1 cellular context compared by ENCODE assay signal in genomic region chr7:22339725-22340390, GRCh38.
TF ChIP-seq lines count a peak whose summit lies in the region.

No MANE protein-coding gene starts in this region.

TF ChIP-seq in H1, 55 proteins besides CTCF, POLR2A, EP300 and RAD21:
- no peak for TF ChIP-seq JUN (IDR thresholded peaks at IDR 0.05; ENCODE audit: low read depth, low read length)
- no peak for TF ChIP-seq SP2 (IDR thresholded peaks at IDR 0.05; ENCODE audit: low read length)
- no peak for TF ChIP-seq CTBP2 (IDR thresholded peaks at IDR 0.05; ENCODE audit: borderline replicate concordance, insufficient read depth, insufficient read length, low read length)
- TF ChIP-seq RBBP5 (IDR thresholded peaks at IDR 0.05; ENCODE audit: borderline replicate concordance, low read depth, low read length): no peak
- no peak for TF ChIP-seq ZNF274 (IDR thresholded peaks at IDR 0.05; ENCODE audit: borderline replicate concordance, extremely low read depth, low read length)
- no peak for TF ChIP-seq POU5F1 (IDR thresholded peaks at IDR 0.05; ENCODE audit: low read depth, low read length)
- no peak for TF ChIP-seq MAX (IDR thresholded peaks at IDR 0.05)
- no peak for TF ChIP-seq CEBPB (IDR thresholded peaks at IDR 0.05; ENCODE audit: low read depth, low read length)
- TF ChIP-seq KDM5A (IDR thresholded peaks at IDR 0.05; ENCODE audit: low read length): no peak
- no peak for TF ChIP-seq SRF (IDR thresholded peaks at IDR 0.05; ENCODE audit: low read depth, low read length)
- no peak for TF ChIP-seq ASH2L (IDR thresholded peaks at IDR 0.05; ENCODE audit: low read length)
- no peak for TF ChIP-seq KDM4A (IDR thresholded peaks at IDR 0.05; ENCODE audit: low read depth, low read length, severe bottlenecking)
- TF ChIP-seq CHD1 (IDR thresholded peaks at IDR 0.05; ENCODE audit: low read depth, low read length): no peak
- no peak for TF ChIP-seq BRCA1 (IDR thresholded peaks at IDR 0.05; ENCODE audit: low read depth, low read length)
- TF ChIP-seq YY1 (IDR thresholded peaks at IDR 0.05; ENCODE audit: low read depth, low read length): no peak
- TF ChIP-seq EZH2 (IDR thresholded peaks at IDR 0.05; ENCODE audit: low read depth, low read length, severe bottlenecking): no peak
- no peak for TF ChIP-seq E2F6 (IDR thresholded peaks at IDR 0.05)
- no peak for TF ChIP-seq CBX5 (IDR thresholded peaks at IDR 0.05; ENCODE audit: low read depth, low read length)
